Comparison of ENCODE assay signal across 16 cellular contexts in the genomic region with DNA sequence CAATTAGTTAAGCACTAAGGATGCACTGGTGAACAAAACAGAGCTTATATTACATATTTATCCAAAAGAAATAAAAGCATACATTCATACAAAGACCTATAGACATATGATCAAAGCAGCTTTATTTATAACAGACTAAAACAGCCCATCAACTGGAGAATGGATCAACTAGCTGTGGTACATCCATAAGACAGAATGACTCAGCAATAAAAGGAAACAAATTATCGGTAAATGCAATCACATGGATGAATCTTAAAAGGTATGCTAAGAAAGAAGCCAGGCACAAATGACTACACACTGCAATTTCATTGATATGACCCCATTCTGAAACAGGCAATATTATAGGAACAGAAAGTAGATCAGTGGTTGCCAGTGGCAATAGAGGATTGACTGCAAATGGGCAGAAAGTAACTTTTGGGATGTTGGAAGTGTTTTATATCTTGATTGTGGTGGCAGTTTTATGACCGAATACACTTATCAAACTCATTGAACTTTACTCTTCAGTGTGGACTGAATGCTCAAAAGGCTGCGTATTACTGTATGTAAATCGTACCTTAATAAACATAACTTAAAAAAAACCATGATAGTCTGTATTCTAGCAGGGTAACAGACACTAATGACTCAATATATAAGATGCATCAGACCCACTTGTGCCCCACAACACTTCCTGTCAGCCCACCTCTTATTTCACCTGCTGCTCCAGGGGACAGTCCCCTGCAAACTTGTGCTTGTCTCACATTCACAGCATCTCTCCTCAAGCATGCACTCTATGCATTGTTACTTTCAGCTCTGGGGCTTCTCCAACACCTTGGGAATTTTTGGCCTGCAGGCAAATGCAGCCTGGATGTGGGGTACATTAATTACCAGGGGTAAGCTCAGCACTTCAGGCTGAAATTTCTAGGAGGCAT. TPM values are rescaled to one million over a fixed set of nuclear protein-coding genes. Genes with fewer than 3 reads are reported as not detected.
DNase-seq lines count a peak whose midpoint lies in the region; ATAC-seq and TF ChIP-seq lines count a peak whose summit lies in the region.
"Had no signal": no experiment of that assay in that cellular context is flagged by ENCODE, and none has a peak within 500 bp of the region (broad histone marks: within the 10 kb centered on the region; RNA-seq: fewer than 3 reads in every experiment).

No MANE protein-coding gene starts in this region.

- no peaks in the 10 kb centered on the region for H3K27me3 Mint-ChIP-seq in activated naive CD4-positive, alpha-beta T cell treated with anti-CD3 and anti-CD28 coated beads for 36 hours (ENCODE audit: low read depth)
- H3K27me3 Mint-ChIP-seq in activated naive CD4-positive, alpha-beta T cell treated with anti-CD3 and anti-CD28 coated beads, Interleukin-2, amount 10 ng/mL, durations not matched to agents 7 days and 5 days = no peaks in the 10 kb centered on the region
- no peaks in the 10 kb centered on the region for H3K27me3 Mint-ChIP-seq in stimulated activated naive CD8-positive, alpha-beta T cell treated with anti-CD3 and anti-CD28 coated beads, Interleukin-15, Interleukin-2, amounts not matched to agents 100 ng/mL and 50 ng/mL, for 24 hours

- H4K8ac ChIP-seq in mesendoderm (ENCODE audit: low read depth, low read length) = no peak overlapping the region

- H3K18ac ChIP-seq in mesendoderm (ENCODE audit: low read length) = peak overlapping the region; percentile 1

- no peaks in the 10 kb centered on the region for H3K4me1 Mint-ChIP-seq in activated naive CD4-positive, alpha-beta T cell treated with anti-CD3 and anti-CD28 coated beads for 36 hours (ENCODE audit: low read depth)
- H3K4me1 Mint-ChIP-seq in activated naive CD4-positive, alpha-beta T cell treated with anti-CD3 and anti-CD28 coated beads, Interleukin-2, amount 10 ng/mL, durations not matched to agents 7 days and 5 days = peaks cover 3% of the 10 kb centered on the region
- H3K4me1 Mint-ChIP-seq in stimulated activated naive CD8-positive, alpha-beta T cell treated with anti-CD3 and anti-CD28 coated beads, Interleukin-15, Interleukin-2, amounts not matched to agents 100 ng/mL and 50 ng/mL, for 24 hours (ENCODE audit: low read depth) = peaks cover 17% of the 10 kb centered on the region

- no peak for TF ChIP-seq CTCF in transverse colon (IDR thresholded peaks at IDR 0.05)

- no peak overlapping the region for H2BK120ac ChIP-seq in mesendoderm (ENCODE audit: low read depth, low read length)

- peaks cover 12% of the 10 kb centered on the region for H3K4me1 ChIP-seq in mesendoderm (ENCODE audit: control insufficient read depth, low read depth, low read length)
- peaks cover 0 to 12% (median 0%) of the 10 kb centered on the region in 4 donors for H3K4me1 ChIP-seq in transverse colon
- H3K4me1 ChIP-seq: upper lobe of left lung had no signal

- H3K36me3 ChIP-seq in mesendoderm (ENCODE audit: control insufficient read depth, insufficient read depth, low read length) (no peaks in the 10 kb centered on the region), transverse colon (no peaks in the 10 kb centered on the region)
- H3K36me3 ChIP-seq: MG63, upper lobe of left lung, WERI-Rb-1 had no signal

- no peaks in the 10 kb centered on the region for H3K79me2 ChIP-seq in mesendoderm (ENCODE audit: control insufficient read depth, insufficient read depth, low read length)

- H4K5ac ChIP-seq in mesendoderm (ENCODE audit: low read length) = no peak overlapping the region

- H3K4me3 ChIP-seq in mesendoderm (ENCODE audit: low read length) (no peak overlapping the region), transverse colon (no peak overlapping the region)
- H3K4me3 ChIP-seq: MG63, upper lobe of left lung had no signal

- TF ChIP-seq POLR2A in transverse colon (IDR thresholded peaks at IDR 0.05) = no peak

- H3K79me1 ChIP-seq in mesendoderm (ENCODE audit: low read length) = no peaks in the 10 kb centered on the region

- H3K36me3 Mint-ChIP-seq in activated naive CD4-positive, alpha-beta T cell treated with anti-CD3 and anti-CD28 coated beads for 36 hours (ENCODE audit: low read depth) = no peaks in the 10 kb centered on the region
- no peaks in the 10 kb centered on the region for H3K36me3 Mint-ChIP-seq in activated naive CD4-positive, alpha-beta T cell treated with anti-CD3 and anti-CD28 coated beads, Interleukin-2, amount 10 ng/mL, durations not matched to agents 7 days and 5 days
- H3K36me3 Mint-ChIP-seq in stimulated activated naive CD8-positive, alpha-beta T cell treated with anti-CD3 and anti-CD28 coated beads, Interleukin-15, Interleukin-2, amounts not matched to agents 100 ng/mL and 50 ng/mL, for 24 hours (ENCODE audit: low read depth) = no peaks in the 10 kb centered on the region

- peak overlapping the region; percentile 36 for H3K27ac Mint-ChIP-seq in activated naive CD4-positive, alpha-beta T cell treated with anti-CD3 and anti-CD28 coated beads for 36 hours
- H3K27ac Mint-ChIP-seq in activated naive CD4-positive, alpha-beta T cell treated with anti-CD3 and anti-CD28 coated beads, Interleukin-2, amount 10 ng/mL, durations not matched to agents 7 days and 5 days = no peak overlapping the region
- peak overlapping the region; percentile 88 for H3K27ac Mint-ChIP-seq in stimulated activated naive CD8-positive, alpha-beta T cell treated with anti-CD3 and anti-CD28 coated beads, Interleukin-15, Interleukin-2, amounts not matched to agents 100 ng/mL and 50 ng/mL, for 24 hours

- H3K27me3 ChIP-seq in mesendoderm (ENCODE audit: insufficient read depth, low read length, poor library complexity) (no peaks in the 10 kb centered on the region), transverse colon (no peaks in the 10 kb centered on the region)
- H3K27me3 ChIP-seq: MG63, upper lobe of left lung had no signal

- in situ Hi-C loops in transverse colon (cut with MboI; ENCODE audit: low pct_ligation_motif_present in 1 of 4, low pct_unique_long_range_greater_than_20kb in 1 of 4, low sequenced_read_pairs in 3 of 4) = no loop called here

- no peak overlapping the region for H3K4me3 Mint-ChIP-seq in activated naive CD4-positive, alpha-beta T cell treated with anti-CD3 and anti-CD28 coated beads for 36 hours
- no peak overlapping the region for H3K4me3 Mint-ChIP-seq in activated naive CD4-positive, alpha-beta T cell treated with anti-CD3 and anti-CD28 coated beads, Interleukin-2, amount 10 ng/mL, durations not matched to agents 7 days and 5 days
- peak overlapping the region; percentile 49 for H3K4me3 Mint-ChIP-seq in stimulated activated naive CD8-positive, alpha-beta T cell treated with anti-CD3 and anti-CD28 coated beads, Interleukin-15, Interleukin-2, amounts not matched to agents 100 ng/mL and 50 ng/mL, for 24 hours

- no peak overlapping the region for H3K4ac ChIP-seq in mesendoderm (ENCODE audit: low read depth, low read length)

- no peak overlapping the region for H3K23ac ChIP-seq in mesendoderm (ENCODE audit: low read length)

- H3K9me3 ChIP-seq in transverse colon = no peaks in the 10 kb centered on the region
- H3K9me3 ChIP-seq: MG63, upper lobe of left lung had no signal

- no peak for ATAC-seq in HG03097 (IDR thresholded peaks at IDR 0.05; ENCODE audit: low FRiP score, unreplicated experiment)

- H2AK5ac ChIP-seq in mesendoderm (ENCODE audit: low read length) = no peak overlapping the region

- CTCF ChIA-PET in activated naive CD4-positive, alpha-beta T cell treated with anti-CD3 and anti-CD28 coated beads for 36 hours (lab: Charles Lee) = no interaction called here
- CTCF ChIA-PET in activated naive CD4-positive, alpha-beta T cell treated with anti-CD3 and anti-CD28 coated beads, Interleukin-2, amount 10 ng/mL, durations not matched to agents 7 days and 5 days (lab: Charles Lee) = no interaction called here

- intact Hi-C loops in activated naive CD4-positive, alpha-beta T cell treated with anti-CD3 and anti-CD28 coated beads for 36 hours (cut with micrococcal nuclease) = loop anchor here (2.0 kb wide), 2 partner anchors 44 to 60 kb away; a partner anchor contains a TSS
- intact Hi-C loops in transverse colon (cut with DNase I; ENCODE audit: low total_unique reads) = no loop called here

- H2BK5ac ChIP-seq in mesendoderm (ENCODE audit: low read length) = no peak overlapping the region

- no peaks in the 10 kb centered on the region for H3K9me3 Mint-ChIP-seq in activated naive CD4-positive, alpha-beta T cell treated with anti-CD3 and anti-CD28 coated beads for 36 hours
- H3K9me3 Mint-ChIP-seq in activated naive CD4-positive, alpha-beta T cell treated with anti-CD3 and anti-CD28 coated beads, Interleukin-2, amount 10 ng/mL, durations not matched to agents 7 days and 5 days = no peaks in the 10 kb centered on the region
- H3K9me3 Mint-ChIP-seq in stimulated activated naive CD8-positive, alpha-beta T cell treated with anti-CD3 and anti-CD28 coated beads, Interleukin-15, Interleukin-2, amounts not matched to agents 100 ng/mL and 50 ng/mL, for 24 hours = no peaks in the 10 kb centered on the region

- peak; percentile 54 for DNase-seq in activated naive CD4-positive, alpha-beta T cell treated with anti-CD3 and anti-CD28 coated beads for 36 hours
- DNase-seq in activated naive CD4-positive, alpha-beta T cell treated with anti-CD3 and anti-CD28 coated beads, Interleukin-2, amount 10 ng/mL, durations not matched to agents 7 days and 5 days = no peak
- peak; percentile 36 for DNase-seq in MV-4-11 (lab: John Stamatoyannopoulos, UW)
- no peak for DNase-seq in mesendoderm
- no peak for DNase-seq in transverse colon
- no peak for DNase-seq in cortex of kidney (lab: John Stamatoyannopoulos, UW)
- DNase-seq: AML-193, DMS 273 treated with DMSO at 0.1 percent for 48 hours, GOT3, hypothalamus, MG63, NCI-H526 treated with DMSO at 0.1 percent for 48 hours, upper lobe of left lung, WERI-Rb-1 had no signal

- no peak overlapping the region for H3K56ac ChIP-seq in mesendoderm (ENCODE audit: low read length)

- no peak overlapping the region for H3K9ac ChIP-seq in mesendoderm (ENCODE audit: low read length)

- no peak for TF ChIP-seq EP300 in transverse colon (IDR thresholded peaks at IDR 0.05; ENCODE audit: low read depth)

- H3K27ac ChIP-seq in mesendoderm (ENCODE audit: low read depth, low read length) (no peak overlapping the region), transverse colon (no peak overlapping the region)
- H3K27ac ChIP-seq: upper lobe of left lung, WERI-Rb-1 had no signal

- no peak overlapping the region for H3K4me2 ChIP-seq in mesendoderm (ENCODE audit: low read length)

- no peak overlapping the region for H2BK15ac ChIP-seq in mesendoderm (replicated peaks; ENCODE audit: low read depth)

- WGBS in mesendoderm (ENCODE audit: extremely low coverage, insufficient coverage, low lambda C conversion rate) = no CpG with 5 or more reads among the region's 4 CpGs
- WGBS in transverse colon (ENCODE audit: low coverage in 1 of 2), 2 donors = 64 to 80% methylated on average over 2 to 4 of the region's 4 CpGs

RNA-seq across cellular contexts. Expression of a gene that starts 59.1 kb away (rescaled TPM):
- 10 to 100 TPM; 82.9 to 83.3 TPM for total RNA-seq in activated naive CD4-positive, alpha-beta T cell treated with anti-CD3 and anti-CD28 coated beads for 36 hours
- polyA plus RNA-seq in mesendoderm (2013, experiment 1 of 2) = 101 TPM
- 98.0 TPM for polyA plus RNA-seq in mesendoderm (2013, experiment 2 of 2)
- total RNA-seq in transverse colon = 10 to 100 TPM; 23.9 to 49.7 (median 33.4) TPM

Comparison
In these comparisons a context has a peak if more than half of its experiments do, and no peak if none do; other contexts are left out.
1. DNase-seq: peak in activated naive CD4-positive, alpha-beta T cell treated with anti-CD3 and anti-CD28 coated beads for 36 hours (single experiment) and MV-4-11 (single experiment); none in activated naive CD4-positive, alpha-beta T cell treated with anti-CD3 and anti-CD28 coated beads, Interleukin-2, amount 10 ng/mL, durations not matched to agents 7 days and 5 days (single experiment), mesendoderm (single experiment), transverse colon (single experiment) and cortex of kidney (single experiment).